In the genomic region with DNA sequence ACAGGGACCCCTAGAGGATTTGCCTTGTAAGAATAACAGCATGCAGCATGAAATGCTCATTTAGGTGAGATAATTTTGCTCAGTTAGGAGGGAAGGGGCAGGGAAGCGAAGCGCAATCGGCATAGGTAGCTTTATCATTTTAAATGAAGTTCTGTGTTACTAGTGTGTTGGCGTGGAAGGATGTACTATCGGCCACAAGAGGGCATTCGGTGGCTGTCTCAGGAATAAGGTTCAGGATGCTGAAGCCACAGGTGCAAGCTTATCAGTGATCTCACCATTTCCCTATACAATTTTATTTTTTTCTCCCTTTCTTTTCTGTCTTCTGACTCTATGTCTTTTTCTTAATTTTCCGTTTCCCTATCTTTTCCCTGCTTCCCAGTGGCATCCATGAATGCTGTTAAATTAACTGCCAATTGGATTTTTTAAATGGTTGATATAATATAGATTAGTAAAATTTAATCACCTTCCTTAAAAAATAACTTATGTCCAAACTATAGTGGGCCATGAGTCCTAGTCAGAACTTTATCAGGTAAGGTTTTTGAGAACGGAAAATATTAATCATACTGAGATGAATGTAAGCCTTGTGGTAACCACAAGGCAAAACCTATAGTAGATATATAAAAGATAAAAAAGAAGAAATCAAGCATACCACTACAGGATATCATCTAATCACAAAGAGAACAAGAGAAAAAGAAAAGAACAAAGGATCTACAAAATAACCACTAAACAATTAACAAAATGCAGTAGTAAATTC, we compare ENCODE assay signal across 9 cellular contexts. TPM values are rescaled to one million over a fixed set of nuclear protein-coding genes. Genes with fewer than 3 reads are reported as not detected.
A peak's percentile ranks its signal among the peaks of the same experiment; 100 is the strongest.
DNase-seq lines count a peak whose midpoint lies in the region; ATAC-seq and TF ChIP-seq lines count a peak whose summit lies in the region.
"Had no signal": no experiment of that assay in that cellular context is flagged by ENCODE, and none has a peak within 500 bp of the region (broad histone marks: within the 10 kb centered on the region; RNA-seq: fewer than 3 reads in every experiment).

No MANE protein-coding gene starts in this region.

- H3K36me3 ChIP-seq in OCI-LY3 (replicated peaks; ENCODE audit: low read depth, low read length): no peaks in the 10 kb centered on the region

- no peak overlapping the region for H3K9ac ChIP-seq in OCI-LY3 (ENCODE audit: low read length)

- H3K4me1 Mint-ChIP-seq in activated T-helper 1 cell treated with anti-CD3 and anti-CD28 coated beads, Interleukin-12 subunit alpha, Interleukin-12 subunit beta, Interleukin-2, Interleukin-4 antibody, amounts not matched to agents 30 ng/mL and 10 ng/mL and 1 ng/mL, durations not matched to agents 14 hours and 24 hours and 36 hours (ENCODE audit: low read depth): peaks cover 24% of the 10 kb centered on the region
- no peaks in the 10 kb centered on the region for H3K4me1 Mint-ChIP-seq in osteocyte (ENCODE audit: unreplicated experiment)

- H3K27ac Mint-ChIP-seq in activated T-helper 1 cell treated with anti-CD3 and anti-CD28 coated beads, Interleukin-12 subunit alpha, Interleukin-12 subunit beta, Interleukin-2, Interleukin-4 antibody, amounts not matched to agents 30 ng/mL and 10 ng/mL and 1 ng/mL, durations not matched to agents 14 hours and 24 hours and 36 hours: no peak overlapping the region
- H3K27ac Mint-ChIP-seq in osteocyte (ENCODE audit: unreplicated experiment): no peak overlapping the region

- H3K4me2 ChIP-seq in OCI-LY3 (ENCODE audit: low read length): peak overlapping the region; percentile 64

- no peaks in the 10 kb centered on the region for H4K20me1 ChIP-seq in OCI-LY3 (ENCODE audit: insufficient read depth, low read length)

- H3K27me3 Mint-ChIP-seq in activated T-helper 1 cell treated with anti-CD3 and anti-CD28 coated beads, Interleukin-12 subunit alpha, Interleukin-12 subunit beta, Interleukin-2, Interleukin-4 antibody, amounts not matched to agents 30 ng/mL and 10 ng/mL and 1 ng/mL, durations not matched to agents 14 hours and 24 hours and 36 hours (ENCODE audit: insufficient read depth): no peaks in the 10 kb centered on the region
- H3K27me3 Mint-ChIP-seq in osteocyte (ENCODE audit: unreplicated experiment): peaks cover 17% of the 10 kb centered on the region

- ATAC-seq in GM18858 (IDR thresholded peaks at IDR 0.05; ENCODE audit: unreplicated experiment) (no peak), GM21423 (IDR thresholded peaks at IDR 0.05; ENCODE audit: unreplicated experiment) (no peak)

- H3K79me2 ChIP-seq in OCI-LY3 (ENCODE audit: low read length): no peaks in the 10 kb centered on the region

- peak; percentile 88 for TF ChIP-seq CTCF in OCI-LY3 (IDR thresholded peaks at IDR 0.05; ENCODE audit: low read depth, low read length)
- TF ChIP-seq CTCF in osteocyte (IDR thresholded peaks at IDR 0.05): peak; percentile 84

- DNase-seq in DMS114 treated with DMSO at 0.1 percent for 48 hours (lab: John Stamatoyannopoulos, UW; ENCODE audit: unreplicated experiment) (peak; percentile 35), HK-2 (ENCODE audit: unreplicated experiment) (peak; percentile 44), fibroblast of the conjunctiva (ENCODE audit: low read depth) (peak; percentile 29), osteocyte (ENCODE audit: extremely low spot score, unreplicated experiment) (no peak)
- DNase-seq in activated T-helper 1 cell treated with anti-CD3 and anti-CD28 coated beads, Interleukin-12 subunit alpha, Interleukin-12 subunit beta, Interleukin-2, Interleukin-4 antibody, amounts not matched to agents 30 ng/mL and 10 ng/mL and 1 ng/mL, durations not matched to agents 14 hours and 24 hours and 36 hours (ENCODE audit: low spot score): peak; percentile 46

- H3K27ac ChIP-seq in OCI-LY3 (ENCODE audit: low read length): no peak overlapping the region

- no peaks in the 10 kb centered on the region for H3K9me3 Mint-ChIP-seq in activated T-helper 1 cell treated with anti-CD3 and anti-CD28 coated beads, Interleukin-12 subunit alpha, Interleukin-12 subunit beta, Interleukin-2, Interleukin-4 antibody, amounts not matched to agents 30 ng/mL and 10 ng/mL and 1 ng/mL, durations not matched to agents 14 hours and 24 hours and 36 hours
- H3K9me3 Mint-ChIP-seq in osteocyte (ENCODE audit: unreplicated experiment): no peaks in the 10 kb centered on the region

- peak overlapping the region; percentile 88 for H2AFZ ChIP-seq in OCI-LY3 (ENCODE audit: low read depth, low read length)

- 0 out of 2 replicates have a peak overlapping the region, but pooled peaks have one; percentile 29 for H3K4me3 ChIP-seq in OCI-LY3 (ENCODE audit: low read length)

- intact Hi-C loops in activated T-helper 1 cell treated with anti-CD3 and anti-CD28 coated beads, Interleukin-12 subunit alpha, Interleukin-12 subunit beta, Interleukin-2, Interleukin-4 antibody, amounts not matched to agents 30 ng/mL and 10 ng/mL and 1 ng/mL, durations not matched to agents 14 hours and 24 hours and 36 hours (cut with micrococcal nuclease): loop anchor here (1.0 kb wide), 5 partner anchors 239 to 424 kb away; partner anchors contain the start of gene PLGRKT

- no peaks in the 10 kb centered on the region for H3K36me3 Mint-ChIP-seq in activated T-helper 1 cell treated with anti-CD3 and anti-CD28 coated beads, Interleukin-12 subunit alpha, Interleukin-12 subunit beta, Interleukin-2, Interleukin-4 antibody, amounts not matched to agents 30 ng/mL and 10 ng/mL and 1 ng/mL, durations not matched to agents 14 hours and 24 hours and 36 hours (ENCODE audit: low read depth)
- H3K36me3 Mint-ChIP-seq in osteocyte (ENCODE audit: unreplicated experiment): no peaks in the 10 kb centered on the region

- H3K9me3 ChIP-seq in OCI-LY3 (ENCODE audit: insufficient read depth, low read length): no peaks in the 10 kb centered on the region

- no peak overlapping the region for H3K4me3 Mint-ChIP-seq in activated T-helper 1 cell treated with anti-CD3 and anti-CD28 coated beads, Interleukin-12 subunit alpha, Interleukin-12 subunit beta, Interleukin-2, Interleukin-4 antibody, amounts not matched to agents 30 ng/mL and 10 ng/mL and 1 ng/mL, durations not matched to agents 14 hours and 24 hours and 36 hours
- no peak overlapping the region for H3K4me3 Mint-ChIP-seq in osteocyte (ENCODE audit: unreplicated experiment)

- peaks cover 8% of the 10 kb centered on the region for H3K4me1 ChIP-seq in OCI-LY3 (ENCODE audit: low read length)

- H3K27me3 ChIP-seq in OCI-LY3 (ENCODE audit: low read depth, low read length): no peaks in the 10 kb centered on the region

RNA-seq across cellular contexts. Expression of gene INSL6, which starts 1.2 kb away (rescaled TPM):
- not detected in 2 replicates for total RNA-seq in activated T-helper 1 cell treated with anti-CD3 and anti-CD28 coated beads, Interleukin-12 subunit alpha, Interleukin-12 subunit beta, Interleukin-2, Interleukin-4 antibody, amounts not matched to agents 30 ng/mL and 10 ng/mL and 1 ng/mL, durations not matched to agents 14 hours and 24 hours and 36 hours
- not detected in 2 replicates for total RNA-seq in osteocyte
- total RNA-seq: T-helper 2 cell treated with Interferon-gamma antibody and Interleukin-4, amounts not matched to agents 100 ng/mL and 5 ng/mL, for 36 hours had no signal

RNA-seq across cellular contexts. Expression of gene INSL4, which starts 44.6 kb away (rescaled TPM):
- 0.10 TPM in 1 of 2 replicates, not detected in the other for total RNA-seq in activated T-helper 1 cell treated with anti-CD3 and anti-CD28 coated beads, Interleukin-12 subunit alpha, Interleukin-12 subunit beta, Interleukin-2, Interleukin-4 antibody, amounts not matched to agents 30 ng/mL and 10 ng/mL and 1 ng/mL, durations not matched to agents 14 hours and 24 hours and 36 hours
- not detected in 2 replicates for total RNA-seq in osteocyte
- total RNA-seq: T-helper 2 cell treated with Interferon-gamma antibody and Interleukin-4, amounts not matched to agents 100 ng/mL and 5 ng/mL, for 36 hours had no signal
